In genomic region chr5:33441241-33441844, GRCh38 we compare ENCODE assay signal across 8 cellular contexts. TPM values are rescaled to one million over a fixed set of nuclear protein-coding genes. Genes with fewer than 3 reads are reported as not detected.
DNase-seq lines count a peak whose midpoint lies in the region; ATAC-seq and TF ChIP-seq lines count a peak whose summit lies in the region.

No MANE protein-coding gene starts in this region.

- H3K79me2 ChIP-seq in SU-DHL-6 (ENCODE audit: insufficient read depth, low read length) (peaks cover 44% of the 10 kb centered on the region), mammary epithelial cell (ENCODE audit: insufficient read depth, low read length) (peaks cover 79% of the 10 kb centered on the region)

- TF ChIP-seq CTCF in AG04450 (IDR thresholded peaks at IDR 0.05; ENCODE audit: low read depth, low read length) (no peak), SU-DHL-6 (IDR thresholded peaks at IDR 0.05; ENCODE audit: insufficient read depth, low read length, poor library complexity, severe bottlenecking) (no peak), mammary epithelial cell (conservative IDR thresholded peaks at IDR 0.05 in 1 of 2, IDR thresholded peaks at IDR 0.05 in 1 of 2; ENCODE audit: extremely low read depth in 1 of 2, insufficient read depth in 1 of 2, low read depth in 1 of 2, low read length in 2 of 2) (no peak)

- dilution Hi-C loops in mammary epithelial cell (cut with HindIII; ENCODE audit: low sequenced_read_pairs), result no loop called here

- peak overlapping the region; percentile 92 for H3K4me3 ChIP-seq in AG04450 (ENCODE audit: low read depth, low read length)
- H3K4me3 ChIP-seq in Jurkat, Clone E6-1 (ENCODE audit: low read length), result peak overlapping the region; percentile 89
- H3K4me3 ChIP-seq in SU-DHL-6 (ENCODE audit: insufficient read depth, low read length, poor library complexity, severe bottlenecking), result peak overlapping the region; percentile 69
- peak overlapping the region; percentile 70 to 83 (median 82) for H3K4me3 ChIP-seq in mammary epithelial cell (replicated peaks in 1 of 3; ENCODE audit: insufficient read depth in 1 of 3, low read depth in 2 of 3, low read length in 3 of 3)

- H3K9me3 ChIP-seq in AG04450 (ENCODE audit: control insufficient read depth, insufficient read depth, low read length) (no peaks in the 10 kb centered on the region), SU-DHL-6 (ENCODE audit: insufficient read depth, low read length) (no peaks in the 10 kb centered on the region), mammary epithelial cell (replicated peaks; ENCODE audit: insufficient read depth, low read length) (no peaks in the 10 kb centered on the region)

- H3F3A ChIP-seq in SU-DHL-6 (ENCODE audit: insufficient read depth), result no peaks in the 10 kb centered on the region

- H3K4me3 Mint-ChIP-seq in stimulated activated effector memory CD8-positive, alpha-beta T cell treated with anti-CD3 and anti-CD28 coated beads, Interleukin-12 subunit alpha, Interleukin-12 subunit beta, amount 100 ng/mL, for 72 hours, result no peak overlapping the region

- in situ Hi-C loops in mammary epithelial cell (cut with MboI; ENCODE audit: low sequenced_read_pairs in 2 of 2), result loop anchor here in 1 of 2 donors (10.0 to 25.0 kb wide), 2 partner anchors 493 to 1021 kb away; partner anchors contain the start of gene RXFP3

- no peaks in the 10 kb centered on the region for H3K27me3 ChIP-seq in AG04450 (ENCODE audit: control insufficient read depth, insufficient read depth, low read length)
- no peaks in the 10 kb centered on the region for H3K27me3 ChIP-seq in SU-DHL-6 (ENCODE audit: low read length)
- H3K27me3 ChIP-seq in mammary epithelial cell (ENCODE audit: insufficient read depth, low read length), result no peaks in the 10 kb centered on the region

- H3K27ac Mint-ChIP-seq in stimulated activated effector memory CD8-positive, alpha-beta T cell treated with anti-CD3 and anti-CD28 coated beads, Interleukin-12 subunit alpha, Interleukin-12 subunit beta, amount 100 ng/mL, for 72 hours, result no peak overlapping the region

- H3K9me3 Mint-ChIP-seq in stimulated activated effector memory CD8-positive, alpha-beta T cell treated with anti-CD3 and anti-CD28 coated beads, Interleukin-12 subunit alpha, Interleukin-12 subunit beta, amount 100 ng/mL, for 72 hours, result no peaks in the 10 kb centered on the region

- H3K9me2 ChIP-seq in SU-DHL-6 (replicated peaks; ENCODE audit: insufficient read depth, low read length), result no peaks in the 10 kb centered on the region

- CTCF ChIA-PET in AG04450 (lab: Charles Lee), result interaction anchor here (1.0 to 4.8 kb wide), 2 partner anchors 494 to 529 kb away, joined by 3 to 15 read pairs; no protein-coding TSS in a partner anchor
- CTCF ChIA-PET in mammary epithelial cell (lab: Charles Lee; ENCODE audit: low non-redundant PET), result no interaction called here

- WGBS in mammary epithelial cell (ENCODE audit: low coverage, missing lambda C conversion rate), result 0% methylated on average over 13 of the region's 16 CpGs

- POLR2A ChIA-PET in AG04450 (lab: Yijun Ruan, JAX), result interaction anchor here (0.6 to 1.2 kb wide), 4 partner anchors 130 to 635 kb away, joined by 3 to 9 read pairs (median 3); no protein-coding TSS in a partner anchor

- H3K36me3 Mint-ChIP-seq in stimulated activated effector memory CD8-positive, alpha-beta T cell treated with anti-CD3 and anti-CD28 coated beads, Interleukin-12 subunit alpha, Interleukin-12 subunit beta, amount 100 ng/mL, for 72 hours, result no peaks in the 10 kb centered on the region

- H3K9ac ChIP-seq in SU-DHL-6 (ENCODE audit: low read length) (peak overlapping the region; percentile 69), mammary epithelial cell (ENCODE audit: insufficient read depth, low read length) (peak overlapping the region; percentile 98)

- H3K4me2 ChIP-seq in SU-DHL-6 (ENCODE audit: low read depth, low read length, poor library complexity, severe bottlenecking) (peak overlapping the region; percentile 84), mammary epithelial cell (ENCODE audit: insufficient read depth, low read depth, low read length) (peak overlapping the region; percentile 69)

- TSS peak; percentile 64 for BruUV-seq in mammary epithelial cell (replicated peaks; lab: Mats Ljungman, UMichigan)

- DNase-seq in AG04450 (ENCODE audit: low read depth, low spot score) (no peak), mammary epithelial cell (no peak), left lobe of liver (ENCODE audit: low spot score) (no peak)
- DNase-seq in Jurkat, Clone E6-1 (ENCODE audit: low read depth, low spot score), result no peak
- DNase-seq in stimulated activated effector memory CD8-positive, alpha-beta T cell treated with anti-CD3 and anti-CD28 coated beads, Interleukin-12 subunit alpha, Interleukin-12 subunit beta, amount 100 ng/mL, for 72 hours (ENCODE audit: low spot score in 2 of 2), result peak in 1 of 2 donors; percentile 73

- H2AFZ ChIP-seq in SU-DHL-6 (ENCODE audit: low read depth, low read length, severe bottlenecking) (peak overlapping the region; percentile 54), mammary epithelial cell (ENCODE audit: low read depth, low read length) (peak overlapping the region; percentile 79)

- H3K4me1 ChIP-seq in mammary epithelial cell (ENCODE audit: insufficient read depth, low read length), result peaks cover 12% of the 10 kb centered on the region

- H3K4me1 Mint-ChIP-seq in stimulated activated effector memory CD8-positive, alpha-beta T cell treated with anti-CD3 and anti-CD28 coated beads, Interleukin-12 subunit alpha, Interleukin-12 subunit beta, amount 100 ng/mL, for 72 hours, result peaks cover 27% of the 10 kb centered on the region

- ATAC-seq in GM18867 (IDR thresholded peaks at IDR 0.05; ENCODE audit: unreplicated experiment), result peak; percentile 30
- ATAC-seq in left lobe of liver, result peak; percentile 38
- peak; percentile 55 for ATAC-seq in stimulated activated effector memory CD8-positive, alpha-beta T cell treated with anti-CD3 and anti-CD28 coated beads, Interleukin-12 subunit alpha, Interleukin-12 subunit beta, amount 100 ng/mL, for 72 hours
- ATAC-seq in HG02840 (IDR thresholded peaks at IDR 0.05; ENCODE audit: low FRiP score, unreplicated experiment), result no peak

- H4K20me1 ChIP-seq in SU-DHL-6 (ENCODE audit: low read depth, low read length), result peaks cover 10% of the 10 kb centered on the region; the same call in 1 of the 2 replicates
- peaks cover 4% of the 10 kb centered on the region for H4K20me1 ChIP-seq in mammary epithelial cell (ENCODE audit: insufficient read depth, low read length)

- intact Hi-C loops in mammary epithelial cell (cut with micrococcal nuclease), result no loop called here

- peak overlapping the region; percentile 99 for H3K27ac ChIP-seq in AG04450 (ENCODE audit: low read depth, low read length)
- H3K27ac ChIP-seq in SU-DHL-6 (ENCODE audit: low read depth, low read length), result peak overlapping the region; percentile 65
- H3K27ac ChIP-seq in mammary epithelial cell (ENCODE audit: insufficient read depth, low read depth, low read length), result peak overlapping the region; percentile 93

- peaks cover 13% of the 10 kb centered on the region; the same call in 1 of the 2 replicates for H3K36me3 ChIP-seq in SU-DHL-6 (ENCODE audit: low read length)
- peaks cover 11% of the 10 kb centered on the region for H3K36me3 ChIP-seq in mammary epithelial cell (ENCODE audit: insufficient read depth, low read length)

RNA-seq across cellular contexts. Expression of gene TARS1, which starts 0.6 kb away (rescaled TPM):
- 175 and 229 TPM in 2 replicates for polyA plus RNA-seq in AG04450 (2011; rRNA removed)
- polyA minus RNA-seq in AG04450 (2011; rRNA and poly(A)+ RNA removed), result 89.4 and 119 TPM in 2 replicates
- 168 TPM for polyA plus RNA-seq in Jurkat, Clone E6-1 (2012; ENCODE audit: insufficient read depth, insufficient read length)
- total RNA-seq in mammary epithelial cell, result 100 to 1,000 TPM; 332 to 379 TPM
- 147 TPM for polyA plus RNA-seq in mammary epithelial cell
- polyA minus RNA-seq in mammary epithelial cell, result 156 TPM
- total RNA-seq in left lobe of liver, result 51.9 TPM
